ENCODE assay signal across 9 cellular contexts in genomic region chr14:71739273-71739990, GRCh38.
A peak's percentile ranks its signal among the peaks of the same experiment; 100 is the strongest.
DNase-seq lines count a peak whose midpoint lies in the region; ATAC-seq and TF ChIP-seq lines count a peak whose summit lies in the region.
"Had no signal": no experiment of that assay in that cellular context is flagged by ENCODE, and none has a peak within 500 bp of the region (broad histone marks: within the 10 kb centered on the region; RNA-seq: fewer than 3 reads in every experiment).

No MANE protein-coding gene starts in this region.

- H3K9me3 ChIP-seq in left ventricle myocardium inferior (replicated peaks) (no peaks in the 10 kb centered on the region), SK-N-SH (no peaks in the 10 kb centered on the region), hepatocyte (ENCODE audit: low read depth) (no peaks in the 10 kb centered on the region), upper lobe of right lung (no peaks in the 10 kb centered on the region)

- TF ChIP-seq EP300 in SK-N-SH (IDR thresholded peaks at IDR 0.05; ENCODE audit: borderline replicate concordance in 1 of 2, low read depth in 1 of 2, low read length in 1 of 2) = no peak

- H4K20me1 ChIP-seq in SK-N-SH (ENCODE audit: insufficient read depth) (no peaks in the 10 kb centered on the region), hepatocyte (ENCODE audit: insufficient read depth, poor library complexity, severe bottlenecking) (no peaks in the 10 kb centered on the region)

- no peak overlapping the region for H3K4me2 ChIP-seq in SK-N-SH
- H3K4me2 ChIP-seq in hepatocyte = peak overlapping the region; percentile 15

- H3K27me3 ChIP-seq in left ventricle myocardium inferior (ENCODE audit: low read depth) (no peaks in the 10 kb centered on the region), SK-N-SH (ENCODE audit: insufficient read depth) (no peaks in the 10 kb centered on the region), hepatocyte (no peaks in the 10 kb centered on the region), upper lobe of right lung (no peaks in the 10 kb centered on the region)

- intact Hi-C loops in left ventricle myocardium inferior (cut with micrococcal nuclease) (no loop called here), left ventricle myocardium superior (cut with micrococcal nuclease) (no loop called here), upper lobe of right lung (cut with DNase I) (no loop called here)

- no peak overlapping the region for H3K4me3 ChIP-seq in left ventricle myocardium inferior
- no peak overlapping the region for H3K4me3 ChIP-seq in SK-N-SH (ENCODE audit: low read depth in 2 of 2, low read length in 1 of 2)
- H3K4me3 ChIP-seq in hepatocyte = no peak overlapping the region
- no peak overlapping the region for H3K4me3 ChIP-seq in upper lobe of right lung

- TF ChIP-seq RAD21 in SK-N-SH (IDR thresholded peaks at IDR 0.05; ENCODE audit: low read length) = no peak

- H3K4me1 ChIP-seq in left ventricle myocardium inferior (peaks cover 17% of the 10 kb centered on the region), SK-N-SH (ENCODE audit: control insufficient read depth in 1 of 2, insufficient read depth in 2 of 2, low read depth in 1 of 2, low read length in 1 of 2) (peaks cover 4 to 8% of the 10 kb centered on the region in 2 experiments; a peak in 2 of 4 replicates), hepatocyte (ENCODE audit: insufficient read depth) (peaks cover 12% of the 10 kb centered on the region), upper lobe of right lung (peaks cover 4% of the 10 kb centered on the region)

- ATAC-seq in left ventricle myocardium superior = no peak
- ATAC-seq in upper lobe of right lung = peak; percentile 41

- H3K9me2 ChIP-seq in SK-N-SH = no peaks in the 10 kb centered on the region
- H3K9me2 ChIP-seq in hepatocyte (replicated peaks; ENCODE audit: insufficient read depth) = no peaks in the 10 kb centered on the region

- POLR2A ChIA-PET in SK-N-SH (lab: Yijun Ruan, JAX) = no interaction called here

- CTCF ChIA-PET in SK-N-SH (lab: Yijun Ruan, JAX) = interaction anchor here (0.8 to 6.0 kb wide), 4 partner anchors 13 to 573 kb away, joined by 3 to 35 read pairs (median 7); no protein-coding TSS in a partner anchor

- H3K27ac ChIP-seq in left ventricle myocardium inferior (replicated peaks) (peak overlapping the region; percentile 37), SK-N-SH (ENCODE audit: low read depth in 2 of 2, low read length in 1 of 2) (peak overlapping the region in 1 of 2 experiments; percentile 22; a peak in 2 of 4 replicates), hepatocyte (peak overlapping the region; percentile 83), upper lobe of right lung (no peak overlapping the region)

- in situ Hi-C loops in GM13976 (cut with MboI; ENCODE audit: low sequenced_read_pairs, unreplicated experiment) = no loop called here

- H2AFZ ChIP-seq in SK-N-SH (ENCODE audit: low read depth) (peak overlapping the region; percentile 43; the same call in 1 of the 2 replicates), hepatocyte (no peak overlapping the region)

- DNase-seq in left ventricle myocardium inferior (no peak), left ventricle myocardium superior (no peak), SK-N-SH (peak; percentile 53), hepatocyte (ENCODE audit: low spot score) (peak; percentile 75), upper lobe of right lung (no peak), activated T-cell treated with anti-CD3 and anti-CD28 coated beads for 4 hours (no peak), GM13976 (ENCODE audit: low spot score) (no peak)
- no peak for DNase-seq in stimulated activated naive CD4-positive, alpha-beta T cell (lab: John Stamatoyannopoulos, UW)
- DNase-seq: activated gamma-delta T cell treated with Interleukin-2 at 50 U/mL for 16 hours had no signal

- peaks cover 8% of the 10 kb centered on the region for H3F3A ChIP-seq in SK-N-SH (replicated peaks; ENCODE audit: insufficient read depth)

- H3K79me2 ChIP-seq in SK-N-SH (ENCODE audit: insufficient read depth) (no peaks in the 10 kb centered on the region), hepatocyte (no peaks in the 10 kb centered on the region)

- no peak for TF ChIP-seq CTCF in left ventricle myocardium inferior (IDR thresholded peaks at IDR 0.05; ENCODE audit: borderline replicate concordance)
- peak; percentile 21; the same call in 1 of the 2 replicates for TF ChIP-seq CTCF in SK-N-SH (IDR thresholded peaks at IDR 0.05)
- TF ChIP-seq CTCF in hepatocyte (IDR thresholded peaks at IDR 0.05; ENCODE audit: poor library complexity) = peak; percentile 10
- TF ChIP-seq CTCF in upper lobe of right lung (IDR thresholded peaks at IDR 0.05) = no peak
- no peak for TF ChIP-seq CTCF in GM13976 (IDR thresholded peaks at IDR 0.05; ENCODE audit: borderline replicate concordance, control extremely low read depth, extremely low read depth, insufficient read depth, missing control alignments)

- H3K36me3 ChIP-seq in left ventricle myocardium inferior = peaks cover 15% of the 10 kb centered on the region
- peaks cover 12 to 16% of the 10 kb centered on the region in 2 experiments for H3K36me3 ChIP-seq in SK-N-SH (replicated peaks in 1 of 2; ENCODE audit: control insufficient read depth in 1 of 2, insufficient read depth in 2 of 2, low read length in 1 of 2)
- no peaks in the 10 kb centered on the region for H3K36me3 ChIP-seq in hepatocyte (replicated peaks; ENCODE audit: insufficient read depth, low read depth)
- peaks cover 35% of the 10 kb centered on the region for H3K36me3 ChIP-seq in upper lobe of right lung

- 91% methylated on average over 5 of the region's 5 CpGs for WGBS in SK-N-SH (ENCODE audit: low lambda C conversion rate)
- WGBS in hepatocyte (ENCODE audit: low lambda C conversion rate, missing lambda C conversion rate) = 70% methylated on average over 5 of the region's 5 CpGs

- no peak overlapping the region for H3K9ac ChIP-seq in SK-N-SH

TF ChIP-seq in SK-N-SH, 30 proteins besides CTCF, POLR2A, EP300 and RAD21:
- TF ChIP-seq JUND (IDR thresholded peaks at IDR 0.05) (no peak), TCF12 (IDR thresholded peaks at IDR 0.05) (no peak), MAX (IDR thresholded peaks at IDR 0.05; ENCODE audit: low read depth) (no peak), YY1 (IDR thresholded peaks at IDR 0.05; ENCODE audit: low read depth) (no peak), EZH2phosphoT487 (IDR thresholded peaks at IDR 0.05; ENCODE audit: borderline replicate concordance, low read depth) (no peak), POLR2AphosphoS5 (IDR thresholded peaks at IDR 0.05; ENCODE audit: low read depth, low read length) (no peak), SIN3A (IDR thresholded peaks at IDR 0.05; ENCODE audit: borderline replicate concordance, low read depth, low read length) (no peak), ELF1 (IDR thresholded peaks at IDR 0.05) (no peak), RCOR1 (IDR thresholded peaks at IDR 0.05; ENCODE audit: low read length) (no peak), NRF1 (IDR thresholded peaks at IDR 0.05; ENCODE audit: low read depth, low read length) (no peak)

Comparison
In these comparisons a context has a peak if more than half of its experiments do, and no peak if none do; other contexts are left out.
1. DNase-seq: peak in SK-N-SH (single experiment) and hepatocyte (single experiment); none in left ventricle myocardium inferior (single experiment), left ventricle myocardium superior (single experiment), upper lobe of right lung (single experiment), activated T-cell treated with anti-CD3 and anti-CD28 coated beads for 4 hours (single experiment), stimulated activated naive CD4-positive, alpha-beta T cell (0 of 6) and GM13976 (single experiment).
2. CTCF ChIP-seq: peak in SK-N-SH (single experiment) and hepatocyte (single experiment); none in left ventricle myocardium inferior (single experiment), upper lobe of right lung (single experiment) and GM13976 (single experiment).